Comparison of ENCODE assay signal across 8 cellular contexts in genomic region chr15:52076889-52077781, GRCh38. TPM values are rescaled to one million over a fixed set of nuclear protein-coding genes. Genes with fewer than 3 reads are reported as not detected.
DNase-seq lines count a peak whose midpoint lies in the region; ATAC-seq and TF ChIP-seq lines count a peak whose summit lies in the region.

No MANE protein-coding gene starts in this region.

- H3K27ac ChIP-seq in ACC112 (ENCODE audit: low read depth, low read length), result peak overlapping the region; percentile 97
- peak overlapping the region in 3 of 4 donors; percentile 63 to 85 (median 81) for H3K27ac ChIP-seq in Peyer's patch
- H3K27ac ChIP-seq in gastroesophageal sphincter, result no peak overlapping the region

- H3K4me3 Mint-ChIP-seq in natural killer cell, result no peak overlapping the region

- peak; percentile 66 for ATAC-seq in GM18870 (IDR thresholded peaks at IDR 0.05; ENCODE audit: unreplicated experiment)
- ATAC-seq in gastroesophageal sphincter, result no peak
- ATAC-seq in GM21529 (IDR thresholded peaks at IDR 0.05; ENCODE audit: unreplicated experiment), result no peak
- ATAC-seq in natural killer cell, result no peak

- DNase-seq in Peyer's patch, result peak in 2 of 3 donors; percentile 71 to 83
- peak; percentile 51 for DNase-seq in fibroblast of the aortic adventitia (ENCODE audit: low read depth)
- no peak for DNase-seq in DMS79 treated with DMSO at 0.1 percent for 48 hours (lab: John Stamatoyannopoulos, UW)
- DNase-seq in natural killer cell, result no peak

- intact Hi-C loops in natural killer cell (cut with micrococcal nuclease), result no loop called here

- peaks cover 30% of the 10 kb centered on the region for H3K4me1 ChIP-seq in ACC112 (ENCODE audit: control insufficient read depth, insufficient read depth, low read length, unreplicated experiment)
- peaks cover 0 to 12% (median under 1%) of the 10 kb centered on the region in 4 donors for H3K4me1 ChIP-seq in Peyer's patch
- H3K4me1 ChIP-seq in gastroesophageal sphincter, result no peaks in the 10 kb centered on the region

- H3K27me3 ChIP-seq in ACC112 (ENCODE audit: insufficient read depth, low read length) (no peaks in the 10 kb centered on the region), Peyer's patch (no peaks in the 10 kb centered on the region), gastroesophageal sphincter (no peaks in the 10 kb centered on the region)

- H3K9me3 ChIP-seq in Peyer's patch (no peaks in the 10 kb centered on the region), gastroesophageal sphincter (no peaks in the 10 kb centered on the region)

- H3K4me3 ChIP-seq in ACC112 (ENCODE audit: low read depth, low read length) (peak overlapping the region; percentile 33; the same call in 1 of the 2 replicates), Peyer's patch (no peak overlapping the region), fibroblast of the aortic adventitia (ENCODE audit: low read depth, low read length) (no peak overlapping the region), gastroesophageal sphincter (no peak overlapping the region)

- WGBS in gastroesophageal sphincter (ENCODE audit: low coverage in 1 of 2), 2 donors, result 80 to 92% methylated on average over 8 to 10 of the region's 11 CpGs

- H3K4me1 Mint-ChIP-seq in natural killer cell, result peaks cover 6 to 13% of the 10 kb centered on the region in 2 donors

- H3K36me3 ChIP-seq in ACC112 (ENCODE audit: insufficient read depth, low read length), result no peaks in the 10 kb centered on the region
- H3K36me3 ChIP-seq in Peyer's patch, result no peaks in the 10 kb centered on the region
- no peaks in the 10 kb centered on the region for H3K36me3 ChIP-seq in gastroesophageal sphincter

- TF ChIP-seq EP300 in gastroesophageal sphincter (IDR thresholded peaks at IDR 0.05), result no peak

- TF ChIP-seq CTCF in Peyer's patch (IDR thresholded peaks at IDR 0.05) (no peak), fibroblast of the aortic adventitia (IDR thresholded peaks at IDR 0.05; ENCODE audit: insufficient read depth, low read length) (peak; percentile 19), gastroesophageal sphincter (IDR thresholded peaks at IDR 0.05) (no peak), natural killer cell (IDR thresholded peaks at IDR 0.05) (no peak)

- H3K27ac Mint-ChIP-seq in natural killer cell, result no peak overlapping the region

- H3K36me3 Mint-ChIP-seq in natural killer cell, result no peaks in the 10 kb centered on the region

- H3K9me3 Mint-ChIP-seq in natural killer cell, result no peaks in the 10 kb centered on the region

- no peaks in the 10 kb centered on the region for H3K79me2 ChIP-seq in ACC112 (ENCODE audit: control insufficient read depth, insufficient read depth, low read length, unreplicated experiment)

- peak overlapping the region; percentile 70 for H2AFZ ChIP-seq in ACC112 (ENCODE audit: low read length, unreplicated experiment)

- H3K27me3 Mint-ChIP-seq in natural killer cell (ENCODE audit: low read depth in 2 of 2), result peaks cover 16 to 25% of the 10 kb centered on the region in 2 donors

- TF ChIP-seq POLR2A in Peyer's patch (IDR thresholded peaks at IDR 0.05) (peak in 1 of 2 donors; percentile 64), gastroesophageal sphincter (IDR thresholded peaks at IDR 0.05) (no peak)

RNA-seq across cellular contexts. Expression of gene BCL2L10, which starts 35.4 kb away (rescaled TPM):
- total RNA-seq in Peyer's patch, result 1 to 10 TPM in 3 of 4 donors, not detected in 1; 5.1 to 9.6 (median 5.9) TPM
- total RNA-seq in fibroblast of the aortic adventitia (ENCODE audit: low replicate concordance), result not detected in 2 replicates
- under 1 TPM in 1 of 4 donors, not detected in 3; 0.54 TPM for total RNA-seq in gastroesophageal sphincter
- under 1 TPM in 1 of 3 donors, not detected in 2; 0.45 TPM for total RNA-seq in natural killer cell

RNA-seq across cellular contexts. Expression of gene MAPK6, which starts 58.1 kb away (rescaled TPM):
- total RNA-seq in Peyer's patch (100 to 1,000 TPM in 1 of 4 donors, 10 to 100 TPM in 3; 41.3 to 112 (median 72.3) TPM), fibroblast of the aortic adventitia (ENCODE audit: low replicate concordance) (32.3 and 74.9 TPM in 2 replicates), gastroesophageal sphincter (10 to 100 TPM; 17.5 to 22.5 (median 20.7) TPM), natural killer cell (10 to 100 TPM; 33.0 to 36.2 (median 33.1) TPM)

Comparison
In these comparisons a context has a peak if more than half of its experiments do, and no peak if none do; other contexts are left out.
1. H3K27ac ChIP-seq: peak in ACC112 (single experiment) and Peyer's patch (3 of 4); none in gastroesophageal sphincter (0 of 4).
2. DNase-seq: peak in Peyer's patch (2 of 3) and fibroblast of the aortic adventitia (single experiment); none in DMS79 treated with DMSO at 0.1 percent for 48 hours (single experiment) and natural killer cell (single experiment).